ENCODE assay signal across 9 cellular contexts in the genomic region with DNA sequence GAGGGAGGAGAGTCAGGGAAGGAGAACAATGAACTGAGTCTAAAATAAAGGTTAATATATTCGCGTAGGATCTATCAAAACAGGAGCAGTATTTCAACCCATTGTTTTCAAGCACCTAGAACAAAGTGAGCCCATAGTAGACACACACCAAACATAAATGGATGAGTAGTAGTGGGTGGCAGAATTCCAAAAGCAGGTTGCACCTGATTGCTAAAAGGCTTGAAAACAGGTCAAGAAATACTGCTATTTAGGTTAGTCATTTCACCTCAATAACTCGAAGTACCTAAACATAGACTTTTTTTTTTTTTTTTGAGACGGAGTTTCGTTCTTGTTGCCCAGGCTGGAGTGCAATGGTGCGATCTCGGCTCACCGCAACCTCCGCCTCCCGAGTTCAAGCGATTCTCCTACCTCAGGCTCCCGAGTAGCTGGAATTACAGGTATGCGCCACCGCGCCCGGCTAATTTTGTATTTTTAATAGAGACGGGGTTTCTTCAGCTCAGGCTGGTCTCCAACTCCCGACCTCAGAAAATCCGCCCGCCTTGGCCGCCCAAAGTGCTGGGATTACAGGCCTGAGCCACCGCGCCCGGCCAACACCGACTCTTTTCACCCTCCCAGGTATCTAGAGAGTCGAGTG. TPM values are rescaled to one million over a fixed set of nuclear protein-coding genes. Genes with fewer than 3 reads are reported as not detected.
A peak's percentile ranks its signal among the peaks of the same experiment; 100 is the strongest.
DNase-seq lines count a peak whose midpoint lies in the region; ATAC-seq and TF ChIP-seq lines count a peak whose summit lies in the region.
"Had no signal": no experiment of that assay in that cellular context is flagged by ENCODE, and none has a peak within 500 bp of the region (broad histone marks: within the 10 kb centered on the region; RNA-seq: fewer than 3 reads in every experiment).

No MANE protein-coding gene starts in this region.

- H3K36me3 ChIP-seq in heart right ventricle = no peaks in the 10 kb centered on the region
- H3K36me3 ChIP-seq in liver (ENCODE audit: control insufficient read depth in 4 of 4, insufficient read depth in 3 of 4, low read depth in 1 of 4, low read length in 3 of 4) = no peaks in the 10 kb centered on the region
- no peaks in the 10 kb centered on the region for H3K36me3 ChIP-seq in transverse colon

- TF ChIP-seq CTCF in heart right ventricle (IDR thresholded peaks at IDR 0.05) = no peak
- no peak for TF ChIP-seq CTCF in astrocyte of the cerebellum (IDR thresholded peaks at IDR 0.05; ENCODE audit: low read depth, low read length, missing control alignments)
- TF ChIP-seq CTCF in liver (IDR thresholded peaks at IDR 0.05; ENCODE audit: low read depth, low read length, missing input control) = no peak
- TF ChIP-seq CTCF in transverse colon (IDR thresholded peaks at IDR 0.05) = no peak

- in situ Hi-C loops in astrocyte of the cerebellum (cut with HindIII; ENCODE audit: low sequenced_read_pairs) (no loop called here), transverse colon (cut with MboI; ENCODE audit: low pct_ligation_motif_present in 1 of 4, low pct_unique_long_range_greater_than_20kb in 1 of 4, low sequenced_read_pairs in 3 of 4) (no loop called here)

- H3K27ac ChIP-seq in heart right ventricle = peak overlapping the region in 8 of 10 donors; percentile 9 to 97 (median 94)
- peak overlapping the region; percentile 93 to 97 for H3K27ac ChIP-seq in liver (ENCODE audit: low read depth in 1 of 2, low read length in 2 of 2)
- peak overlapping the region; percentile 93 to 98 (median 96) for H3K27ac ChIP-seq in transverse colon
- H3K27ac ChIP-seq: foreskin keratinocyte had no signal

- WGBS in heart right ventricle, 2 donors = 10 to 20% methylated on average over 24 to 26 of the region's 26 CpGs
- 10% methylated on average over 26 of the region's 26 CpGs for WGBS in liver
- whole genome bisulfite sequencing in transverse colon (ENCODE audit: low coverage in 1 of 2), 2 donors = 27 to 32% methylated on average over 6 to 26 of the region's 26 CpGs

- intact Hi-C loops in heart right ventricle (cut with DNase I) (loop anchor here in 7 of 10 donors (2.0 to 10.0 kb wide), 6 partner anchors 65 to 77 kb away; partner anchors contain the start of gene ANO10 (in 5 of the 7)), Right ventricle myocardium inferior (cut with DNase I) (loop anchor here (2.0 to 5.0 kb wide), 2 partner anchors 67 kb away; partner anchors contain the start of gene ANO10), transverse colon (cut with DNase I; ENCODE audit: low total_unique reads) (loop anchor here (5.0 kb wide), 1 partner anchor 68 kb away; the partner anchor contains the start of gene ANO10)

- peak overlapping the region; percentile 88 to 94 for H3K9ac ChIP-seq in liver (ENCODE audit: low read depth in 1 of 2, low read length in 2 of 2)

- no peak for TF ChIP-seq EP300 in transverse colon (IDR thresholded peaks at IDR 0.05; ENCODE audit: low read depth)

- H3K27me3 ChIP-seq in heart right ventricle (no peaks in the 10 kb centered on the region), liver (ENCODE audit: control insufficient read depth in 4 of 4, insufficient read depth in 4 of 4, low read length in 3 of 4) (no peaks in the 10 kb centered on the region), transverse colon (no peaks in the 10 kb centered on the region)
- H3K27me3 ChIP-seq: foreskin keratinocyte had no signal

- H3K4me1 ChIP-seq in heart right ventricle = peaks cover 2 to 36% (median 19%) of the 10 kb centered on the region in 9 donors
- peaks cover 7 to 26% (median 20%) of the 10 kb centered on the region in 4 donors for H3K4me1 ChIP-seq in liver (ENCODE audit: control insufficient read depth in 4 of 4, insufficient read depth in 4 of 4, low read length in 3 of 4)
- peaks cover 5 to 28% (median 13%) of the 10 kb centered on the region in 4 donors for H3K4me1 ChIP-seq in transverse colon

- H3K4me3 ChIP-seq in heart right ventricle (peak overlapping the region; percentile 27 to 99 (median 88)), astrocyte of the cerebellum (ENCODE audit: low read depth, low read length) (peak overlapping the region; percentile 69), liver (ENCODE audit: low read depth in 1 of 3, low read length in 3 of 3) (peak overlapping the region; percentile 79 to 96 (median 79)), transverse colon (peak overlapping the region; percentile 65 to 95 (median 76))

- ATAC-seq in heart right ventricle = no peak
- no peak for ATAC-seq in Right ventricle myocardium inferior
- ATAC-seq in HG03469 (IDR thresholded peaks at IDR 0.05; ENCODE audit: unreplicated experiment) = no peak
- no peak for ATAC-seq in GM18502 (IDR thresholded peaks at IDR 0.05; ENCODE audit: poor library complexity, unreplicated experiment)
- no peak for ATAC-seq in GM19467 (IDR thresholded peaks at IDR 0.05; ENCODE audit: unreplicated experiment)

- no peak for TF ChIP-seq RAD21 in liver (IDR thresholded peaks at IDR 0.05)

- H3K9me3 ChIP-seq in heart right ventricle = no peaks in the 10 kb centered on the region
- H3K9me3 ChIP-seq in liver (ENCODE audit: control insufficient read depth in 4 of 4, low read length in 3 of 4) = no peaks in the 10 kb centered on the region
- no peaks in the 10 kb centered on the region for H3K9me3 ChIP-seq in transverse colon

- no peak for TF ChIP-seq POLR2A in transverse colon (IDR thresholded peaks at IDR 0.05)

- no peak for DNase-seq in heart right ventricle
- DNase-seq in Right ventricle myocardium inferior (ENCODE audit: missing footprints) = no peak
- DNase-seq in astrocyte of the cerebellum (ENCODE audit: low read depth) = no peak
- no peak for DNase-seq in transverse colon

TF ChIP-seq in liver, 16 proteins besides CTCF, POLR2A, EP300 and RAD21:
- TF ChIP-seq, protein P1, sequence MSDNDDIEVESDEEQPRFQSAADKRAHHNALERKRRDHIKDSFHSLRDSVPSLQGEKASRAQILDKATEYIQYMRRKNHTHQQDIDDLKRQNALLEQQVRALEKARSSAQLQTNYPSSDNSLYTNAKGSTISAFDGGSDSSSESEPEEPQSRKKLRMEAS (IDR thresholded peaks at IDR 0.05) = no peak
- TF ChIP-seq FOXA1 (IDR thresholded peaks at IDR 0.05) (no peak), FOXA2 (IDR thresholded peaks at IDR 0.05) (no peak), RXRA (IDR thresholded peaks at IDR 0.05) (no peak), HNF4G (IDR thresholded peaks at IDR 0.05) (no peak), REST (IDR thresholded peaks at IDR 0.05) (no peak), EGR1 (IDR thresholded peaks at IDR 0.05; ENCODE audit: low read depth in 2 of 2) (no peak), TAF1 (conservative IDR thresholded peaks at IDR 0.05) (no peak), JUND (IDR thresholded peaks at IDR 0.05) (no peak)

RNA-seq across cellular contexts. Expression of gene ABHD5, which starts 0.9 kb away (rescaled TPM):
- total RNA-seq in heart right ventricle (10 to 100 TPM; 23.0 to 30.9 (median 28.0) TPM), Right ventricle myocardium inferior (25.4 TPM), liver (10 to 100 TPM; 22.5 to 25.8 TPM), transverse colon (100 to 1,000 TPM in 1 of 4 donors, 10 to 100 TPM in 3; 36.2 to 304 (median 48.0) TPM)
- polyA plus RNA-seq in heart right ventricle (10 to 100 TPM in 1 of 2 donors, 1 to 10 TPM in 1; 6.5 to 40.1 TPM), liver (1 to 10 TPM; 9.2 to 9.7 TPM)
